In the genomic region with DNA sequence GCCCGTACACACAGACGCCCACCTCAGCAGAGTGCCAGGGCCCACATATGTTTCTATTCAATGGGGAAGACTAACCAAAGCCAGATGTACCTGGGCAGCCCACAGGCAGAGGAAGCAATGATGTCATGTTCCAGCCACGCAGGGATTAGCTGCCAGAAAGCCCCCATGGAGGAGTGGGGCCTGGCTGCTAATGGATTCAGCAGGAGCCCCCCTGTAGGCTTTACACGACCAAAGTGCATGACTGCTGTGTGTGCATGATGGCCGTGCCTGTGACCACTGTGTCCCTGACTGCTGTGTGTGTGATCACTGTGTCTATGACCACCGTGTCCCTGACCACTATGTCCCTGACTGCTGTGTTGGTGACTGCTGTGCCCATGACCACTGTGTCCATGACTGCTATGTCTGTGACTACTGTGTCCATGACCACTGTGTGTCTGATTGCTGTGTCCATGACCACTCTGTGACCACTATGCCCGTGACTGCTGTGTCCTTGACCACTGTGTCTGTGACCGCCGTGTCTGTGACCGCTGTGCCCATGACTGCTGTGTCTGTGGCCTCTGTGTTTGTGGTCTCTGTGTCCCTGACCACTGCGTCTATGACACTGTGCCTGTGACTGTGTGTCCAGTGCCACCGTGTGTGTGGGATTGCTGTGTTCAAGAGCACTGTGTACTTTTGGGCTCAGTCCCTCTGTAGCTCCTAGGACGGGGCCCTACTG, we compare ENCODE assay signal across 1 cellular context.
TF ChIP-seq lines count a peak whose summit lies in the region.

No MANE protein-coding gene starts in this region.

TF ChIP-seq in SK-N-SH, 30 proteins besides CTCF, POLR2A, EP300 and RAD21 (continued from another document):
- no peak for TF ChIP-seq USF1 (IDR thresholded peaks at IDR 0.05; ENCODE audit: borderline replicate concordance, low read depth)
- no peak for TF ChIP-seq ELF1 (IDR thresholded peaks at IDR 0.05)
- TF ChIP-seq USF2 (IDR thresholded peaks at IDR 0.05; ENCODE audit: borderline replicate concordance, low read depth, low read length): no peak
- TF ChIP-seq POLR2AphosphoS5 (IDR thresholded peaks at IDR 0.05; ENCODE audit: low read depth, low read length): peak; percentile 70; the same call in 1 of the 2 replicates
- peak; percentile 59; the same call in 1 of the 2 replicates for TF ChIP-seq RCOR1 (IDR thresholded peaks at IDR 0.05; ENCODE audit: low read length)
- peak; percentile 38 for TF ChIP-seq FOXJ3 (CRISPR knock-in tag; IDR thresholded peaks at IDR 0.05)
- peak; percentile 38; the same call in 1 of the 2 replicates for TF ChIP-seq NFIC (IDR thresholded peaks at IDR 0.05; ENCODE audit: borderline replicate concordance)
- no peak for TF ChIP-seq MAX (IDR thresholded peaks at IDR 0.05; ENCODE audit: low read depth)
- no peak for TF ChIP-seq EZH2phosphoT487 (IDR thresholded peaks at IDR 0.05; ENCODE audit: borderline replicate concordance, low read depth)
- TF ChIP-seq, protein P1, sequence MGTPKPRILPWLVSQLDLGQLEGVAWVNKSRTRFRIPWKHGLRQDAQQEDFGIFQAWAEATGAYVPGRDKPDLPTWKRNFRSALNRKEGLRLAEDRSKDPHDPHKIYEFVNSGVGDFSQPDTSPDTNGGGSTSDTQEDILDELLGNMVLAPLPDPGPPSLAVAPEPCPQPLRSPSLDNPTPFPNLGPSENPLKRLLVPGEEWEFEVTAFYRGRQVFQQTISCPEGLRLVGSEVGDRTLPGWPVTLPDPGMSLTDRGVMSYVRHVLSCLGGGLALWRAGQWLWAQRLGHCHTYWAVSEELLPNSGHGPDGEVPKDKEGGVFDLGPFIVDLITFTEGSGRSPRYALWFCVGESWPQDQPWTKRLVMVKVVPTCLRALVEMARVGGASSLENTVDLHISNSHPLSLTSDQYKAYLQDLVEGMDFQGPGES (IDR thresholded peaks at IDR 0.05; ENCODE audit: low read depth, low read length): no peak
- TF ChIP-seq, protein P2, sequence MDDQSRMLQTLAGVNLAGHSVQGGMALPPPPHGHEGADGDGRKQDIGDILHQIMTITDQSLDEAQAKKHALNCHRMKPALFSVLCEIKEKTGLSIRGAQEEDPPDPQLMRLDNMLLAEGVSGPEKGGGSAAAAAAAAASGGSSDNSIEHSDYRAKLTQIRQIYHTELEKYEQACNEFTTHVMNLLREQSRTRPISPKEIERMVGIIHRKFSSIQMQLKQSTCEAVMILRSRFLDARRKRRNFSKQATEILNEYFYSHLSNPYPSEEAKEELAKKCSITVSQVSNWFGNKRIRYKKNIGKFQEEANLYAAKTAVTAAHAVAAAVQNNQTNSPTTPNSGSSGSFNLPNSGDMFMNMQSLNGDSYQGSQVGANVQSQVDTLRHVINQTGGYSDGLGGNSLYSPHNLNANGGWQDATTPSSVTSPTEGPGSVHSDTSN (IDR thresholded peaks at IDR 0.05): no peak
- peak; percentile 61 for TF ChIP-seq CHD2 (IDR thresholded peaks at IDR 0.05; ENCODE audit: low read length, partially characterized antibody)
- no peak for TF ChIP-seq GABPA (IDR thresholded peaks at IDR 0.05; ENCODE audit: low read depth)
- TF ChIP-seq, protein P3, sequence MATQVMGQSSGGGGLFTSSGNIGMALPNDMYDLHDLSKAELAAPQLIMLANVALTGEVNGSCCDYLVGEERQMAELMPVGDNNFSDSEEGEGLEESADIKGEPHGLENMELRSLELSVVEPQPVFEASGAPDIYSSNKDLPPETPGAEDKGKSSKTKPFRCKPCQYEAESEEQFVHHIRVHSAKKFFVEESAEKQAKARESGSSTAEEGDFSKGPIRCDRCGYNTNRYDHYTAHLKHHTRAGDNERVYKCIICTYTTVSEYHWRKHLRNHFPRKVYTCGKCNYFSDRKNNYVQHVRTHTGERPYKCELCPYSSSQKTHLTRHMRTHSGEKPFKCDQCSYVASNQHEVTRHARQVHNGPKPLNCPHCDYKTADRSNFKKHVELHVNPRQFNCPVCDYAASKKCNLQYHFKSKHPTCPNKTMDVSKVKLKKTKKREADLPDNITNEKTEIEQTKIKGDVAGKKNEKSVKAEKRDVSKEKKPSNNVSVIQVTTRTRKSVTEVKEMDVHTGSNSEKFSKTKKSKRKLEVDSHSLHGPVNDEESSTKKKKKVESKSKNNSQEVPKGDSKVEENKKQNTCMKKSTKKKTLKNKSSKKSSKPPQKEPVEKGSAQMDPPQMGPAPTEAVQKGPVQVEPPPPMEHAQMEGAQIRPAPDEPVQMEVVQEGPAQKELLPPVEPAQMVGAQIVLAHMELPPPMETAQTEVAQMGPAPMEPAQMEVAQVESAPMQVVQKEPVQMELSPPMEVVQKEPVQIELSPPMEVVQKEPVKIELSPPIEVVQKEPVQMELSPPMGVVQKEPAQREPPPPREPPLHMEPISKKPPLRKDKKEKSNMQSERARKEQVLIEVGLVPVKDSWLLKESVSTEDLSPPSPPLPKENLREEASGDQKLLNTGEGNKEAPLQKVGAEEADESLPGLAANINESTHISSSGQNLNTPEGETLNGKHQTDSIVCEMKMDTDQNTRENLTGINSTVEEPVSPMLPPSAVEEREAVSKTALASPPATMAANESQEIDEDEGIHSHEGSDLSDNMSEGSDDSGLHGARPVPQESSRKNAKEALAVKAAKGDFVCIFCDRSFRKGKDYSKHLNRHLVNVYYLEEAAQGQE (IDR thresholded peaks at IDR 0.05; ENCODE audit: low read depth, low read length): no peak
- no peak for TF ChIP-seq YY1 (IDR thresholded peaks at IDR 0.05; ENCODE audit: low read depth)
- TF ChIP-seq RXRA (IDR thresholded peaks at IDR 0.05; ENCODE audit: borderline replicate concordance, low read depth): no peak
- TF ChIP-seq NRF1 (IDR thresholded peaks at IDR 0.05; ENCODE audit: low read depth, low read length): no peak
- 0 out of 2 replicates have a peak, but pooled peaks have one; percentile 19 for TF ChIP-seq JUND (IDR thresholded peaks at IDR 0.05)
